In genomic region chr15:57218826-57219576, GRCh38 we compare ENCODE assay signal across 8 cellular contexts.
DNase-seq lines count a peak whose midpoint lies in the region; ATAC-seq, FAIRE-seq and TF ChIP-seq lines count a peak whose summit lies in the region.

No MANE protein-coding gene starts in this region.

- H3K9me3 Mint-ChIP-seq in astrocyte (ENCODE audit: unreplicated experiment) = no peaks in the 10 kb centered on the region

- no peaks in the 10 kb centered on the region for H4K20me1 ChIP-seq in astrocyte (ENCODE audit: insufficient read depth, low read length)

- H3K27ac Mint-ChIP-seq in astrocyte (ENCODE audit: unreplicated experiment) = peak overlapping the region; percentile 88

- H4K91ac ChIP-seq in mesenchymal stem cell (ENCODE audit: low read length) = no peak overlapping the region

- H3K36me3 Mint-ChIP-seq in astrocyte (ENCODE audit: low read depth, unreplicated experiment) = no peaks in the 10 kb centered on the region

- peaks cover 46% of the 10 kb centered on the region for H3K4me1 ChIP-seq in astrocyte (ENCODE audit: insufficient read depth, low read length)
- H3K4me1 ChIP-seq in mesenchymal stem cell (ENCODE audit: control insufficient read depth, insufficient read depth, low read depth, low read length) = no peaks in the 10 kb centered on the region
- H3K4me1 ChIP-seq in esophagus muscularis mucosa = peaks cover 21 to 75% (median 56%) of the 10 kb centered on the region in 4 donors

- H2AFZ ChIP-seq in astrocyte (ENCODE audit: low read depth, low read length) = no peak overlapping the region
- no peak overlapping the region for H2AFZ ChIP-seq in mesenchymal stem cell (ENCODE audit: low read depth, low read length)

- no peak for TF ChIP-seq CTCF in astrocyte (IDR thresholded peaks at IDR 0.05; ENCODE audit: insufficient read depth, low read depth, low read length)
- no peak for TF ChIP-seq CTCF in esophagus muscularis mucosa (IDR thresholded peaks at IDR 0.05)

- H3K27me3 ChIP-seq in astrocyte (ENCODE audit: insufficient read depth, low read length) (no peaks in the 10 kb centered on the region), mesenchymal stem cell (ENCODE audit: control insufficient read depth in 1 of 2, insufficient read depth in 1 of 2, low read length in 2 of 2) (no peaks in the 10 kb centered on the region), esophagus muscularis mucosa (no peaks in the 10 kb centered on the region)

- no peak overlapping the region for H3K23ac ChIP-seq in mesenchymal stem cell (ENCODE audit: low read length in 2 of 2)

- no peak for TF ChIP-seq EP300 in esophagus muscularis mucosa (IDR thresholded peaks at IDR 0.05)

- H2AK5ac ChIP-seq in mesenchymal stem cell (ENCODE audit: low read length, severe bottlenecking) = no peak overlapping the region

- no peak for ATAC-seq in HG03039 (IDR thresholded peaks at IDR 0.05; ENCODE audit: unreplicated experiment)
- no peak for ATAC-seq in GM21515 (IDR thresholded peaks at IDR 0.05; ENCODE audit: unreplicated experiment)
- ATAC-seq in HG03571 (IDR thresholded peaks at IDR 0.05; ENCODE audit: unreplicated experiment) = no peak

- intact Hi-C loops in esophagus muscularis mucosa (cut with DNase I) = loop anchor here (5.0 to 10.0 kb wide), 3 partner anchors 88 to 724 kb away; partner anchors contain the start of gene TCF12

- no peak overlapping the region for H2BK12ac ChIP-seq in mesenchymal stem cell (ENCODE audit: low read length in 2 of 2)

- no peaks in the 10 kb centered on the region for H3K27me3 Mint-ChIP-seq in astrocyte (ENCODE audit: low read depth, unreplicated experiment)

- H3K4me2 ChIP-seq in astrocyte (ENCODE audit: low read length) = peak overlapping the region; percentile 79
- H3K4me2 ChIP-seq in mesenchymal stem cell (ENCODE audit: low read length, poor library complexity, severe bottlenecking) = no peak overlapping the region

- H3K79me1 ChIP-seq in mesenchymal stem cell (replicated peaks; ENCODE audit: low read length, poor library complexity, severe bottlenecking) = peaks cover 1% of the 10 kb centered on the region

- WGBS in mesenchymal stem cell = no CpG with 5 or more reads among the region's 2 CpGs
- 79% methylated on average over 2 of the region's 2 CpGs for WGBS in esophagus muscularis mucosa

- no peak for TF ChIP-seq POLR2A in esophagus muscularis mucosa (IDR thresholded peaks at IDR 0.05; ENCODE audit: low read depth)

- H3K9me3 ChIP-seq in astrocyte (ENCODE audit: insufficient read depth, low read depth, low read length) = no peaks in the 10 kb centered on the region
- no peaks in the 10 kb centered on the region for H3K9me3 ChIP-seq in mesenchymal stem cell (ENCODE audit: control insufficient read depth, low read length)
- H3K9me3 ChIP-seq in esophagus muscularis mucosa = no peaks in the 10 kb centered on the region

- H3K36me3 ChIP-seq in astrocyte (ENCODE audit: insufficient read depth, low read length) (no peaks in the 10 kb centered on the region), mesenchymal stem cell (ENCODE audit: control insufficient read depth in 1 of 2, insufficient read depth in 2 of 2, low read depth in 1 of 2, low read length in 2 of 2) (no peaks in the 10 kb centered on the region), esophagus muscularis mucosa (no peaks in the 10 kb centered on the region)

- FAIRE-seq in astrocyte (lab: Jason Lieb, UNC) = peak; percentile 78

- H2BK5ac ChIP-seq in mesenchymal stem cell (ENCODE audit: low read depth, low read length, poor library complexity, severe bottlenecking) = no peak overlapping the region

- H4K8ac ChIP-seq in mesenchymal stem cell (ENCODE audit: low read length) = no peak overlapping the region

- no peak overlapping the region for H3K4ac ChIP-seq in mesenchymal stem cell (ENCODE audit: low read depth in 1 of 2, low read length in 2 of 2)

- DNase-seq in EL (peak; percentile 90), NCI-H1694 (lab: John Stamatoyannopoulos, UW) (peak; percentile 40), astrocyte (ENCODE audit: low read depth) (peak; percentile 98), mesenchymal stem cell (peak; percentile 90), esophagus muscularis mucosa (ENCODE audit: extremely low spot score) (no peak)

- H3K9ac ChIP-seq in astrocyte (ENCODE audit: low read length) (peak overlapping the region; percentile 71), mesenchymal stem cell (ENCODE audit: low read length) (peak overlapping the region; percentile 83)

- peak overlapping the region in 1 of 2 experiments; percentile 43 for H3K18ac ChIP-seq in mesenchymal stem cell (ENCODE audit: low read depth in 1 of 2, low read length in 2 of 2)

- no peak overlapping the region for H3K14ac ChIP-seq in mesenchymal stem cell (ENCODE audit: low read length in 2 of 2)

- peak overlapping the region; percentile 67 for H3K27ac ChIP-seq in astrocyte (ENCODE audit: low read depth, low read length)
- H3K27ac ChIP-seq in mesenchymal stem cell (ENCODE audit: low read length, poor library complexity, severe bottlenecking) = peak overlapping the region; percentile 61
- no peak overlapping the region for H3K27ac ChIP-seq in esophagus muscularis mucosa (replicated peaks in 1 of 4)

- H3K4me1 Mint-ChIP-seq in astrocyte (ENCODE audit: low read depth, unreplicated experiment) = peaks cover 56% of the 10 kb centered on the region

- H3K4me3 Mint-ChIP-seq in astrocyte (ENCODE audit: unreplicated experiment) = peak overlapping the region; percentile 81

- no peak overlapping the region for H2BK15ac ChIP-seq in mesenchymal stem cell (ENCODE audit: low read depth, poor library complexity, severe bottlenecking)

- H3K4me3 ChIP-seq in astrocyte (ENCODE audit: insufficient read depth, low read depth, low read length) (peak overlapping the region; percentile 65), mesenchymal stem cell (ENCODE audit: insufficient read depth in 1 of 2, low read depth in 1 of 2, low read length in 2 of 2) (peak overlapping the region in 1 of 2 experiments; percentile 76), esophagus muscularis mucosa (peak overlapping the region in 1 of 4 donors; percentile 20)

- H3K79me2 ChIP-seq in astrocyte (ENCODE audit: insufficient read depth, low read length) = peaks cover 84% of the 10 kb centered on the region

- H2BK120ac ChIP-seq in mesenchymal stem cell (ENCODE audit: low read depth, low read length) = no peak overlapping the region

Comparison
In these comparisons a context has a peak if more than half of its experiments do, and no peak if none do; other contexts are left out.
1. H3K27ac ChIP-seq: peak in astrocyte (single experiment) and mesenchymal stem cell (single experiment); none in esophagus muscularis mucosa (0 of 4).